In the genomic region with DNA sequence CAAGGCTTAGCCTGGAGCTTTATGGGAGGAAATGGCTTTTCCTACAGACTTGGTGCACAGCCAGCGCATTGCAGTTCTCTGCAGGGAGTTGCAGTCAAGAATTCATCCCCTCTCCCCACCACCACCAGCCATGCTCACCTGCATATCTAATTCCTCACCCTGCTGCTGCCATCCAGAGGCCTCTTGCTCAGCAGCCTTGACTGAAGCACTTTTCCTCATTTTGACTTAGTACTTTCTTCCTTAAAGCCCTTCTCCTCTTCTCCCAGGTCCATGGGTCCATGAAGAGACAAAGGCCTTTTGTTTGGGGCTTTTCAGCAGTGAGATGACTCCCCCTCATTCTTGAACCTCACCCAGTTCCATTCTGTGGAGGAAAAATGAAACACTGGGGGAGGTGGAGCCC, we compare ENCODE assay signal across 17 cellular contexts. TPM values are rescaled to one million over a fixed set of nuclear protein-coding genes. Genes with fewer than 3 reads are reported as not detected.
DNase-seq lines count a peak whose midpoint lies in the region; ATAC-seq and TF ChIP-seq lines count a peak whose summit lies in the region.
"Had no signal": no experiment of that assay in that cellular context is flagged by ENCODE, and none has a peak within 500 bp of the region (broad histone marks: within the 10 kb centered on the region; RNA-seq: fewer than 3 reads in every experiment).

No MANE protein-coding gene starts in this region.

- no TSS peak for BruUV-seq in Caco-2 (replicated peaks; lab: Mats Ljungman, UMichigan)

- peak; percentile 50 for TF ChIP-seq CTCF in VCaP (conservative IDR thresholded peaks at IDR 0.05)
- TF ChIP-seq CTCF in Caco-2 (IDR thresholded peaks at IDR 0.05; ENCODE audit: insufficient read depth in 1 of 2, low read depth in 1 of 2, low read length in 1 of 2, severe bottlenecking in 1 of 2, unreplicated experiment in 1 of 2): no peak

- no peaks in the 10 kb centered on the region for H3K27me3 Mint-ChIP-seq in Caco-2 (ENCODE audit: insufficient read depth, unreplicated experiment)

- no peaks in the 10 kb centered on the region for H3K4me1 Mint-ChIP-seq in Caco-2 (ENCODE audit: low read depth, unreplicated experiment)

- H3K9me3 Mint-ChIP-seq in Caco-2 (ENCODE audit: unreplicated experiment): no peaks in the 10 kb centered on the region

- DNase-seq in Right ventricle myocardium inferior (ENCODE audit: missing footprints) (peak; percentile 35), left ventricle myocardium superior (no peak), left kidney (ENCODE audit: low read depth, low spot score) (peak; percentile 62), hepatic stellate cell (ENCODE audit: low spot score) (no peak), putamen (ENCODE audit: low spot score) (no peak), Caco-2 (no peak), HEK293T (ENCODE audit: extremely low spot score) (no peak)
- DNase-seq: activated gamma-delta T cell, colonic mucosa, glutamatergic neuron, left colon had no signal

- H3K4me1 ChIP-seq in Caco-2: no peaks in the 10 kb centered on the region
- H3K4me1 ChIP-seq: ascending aorta, colonic mucosa, suprapubic skin had no signal

- no peaks in the 10 kb centered on the region for H3K9me3 ChIP-seq in Caco-2
- H3K9me3 ChIP-seq: ascending aorta, colonic mucosa, suprapubic skin had no signal

- ATAC-seq in Right ventricle myocardium inferior (no peak), left ventricle myocardium superior (no peak)
- ATAC-seq: esophagus mucosa, left colon, SK-N-SH treated with all-trans-retinoic acid at 6 μM for 48 hours had no signal

- H3K27me3 ChIP-seq in Caco-2 (replicated peaks; ENCODE audit: control insufficient read depth, insufficient read depth, low read length): no peaks in the 10 kb centered on the region
- H3K27me3 ChIP-seq: ascending aorta, colonic mucosa, suprapubic skin had no signal

- no peaks in the 10 kb centered on the region for H3K36me3 Mint-ChIP-seq in Caco-2 (ENCODE audit: insufficient read depth, unreplicated experiment)

- no peak overlapping the region for H3K4me3 Mint-ChIP-seq in Caco-2 (ENCODE audit: unreplicated experiment)

- CTCF ChIA-PET in Caco-2 (lab: Charles Lee) (no interaction called here), HEK293T (lab: Yijun Ruan, JAX) (no interaction called here)

- H3K27ac Mint-ChIP-seq in Caco-2 (ENCODE audit: unreplicated experiment): no peak overlapping the region

- intact Hi-C loops in Right ventricle myocardium inferior (cut with DNase I): no loop called here
- intact Hi-C loops in left ventricle myocardium superior (cut with micrococcal nuclease): no loop called here
- intact Hi-C loops in Caco-2 (cut with micrococcal nuclease; ENCODE audit: unreplicated experiment): no loop called here

- POLR2A ChIA-PET in Caco-2 (lab: Charles Lee) (no interaction called here), HEK293T (lab: Yijun Ruan, JAX) (no interaction called here)

- H3K4me3 ChIP-seq in Caco-2 (ENCODE audit: low read depth, low read length): no peak overlapping the region
- H3K4me3 ChIP-seq: ascending aorta, colonic mucosa, suprapubic skin had no signal

- H3K27ac ChIP-seq in VCaP: no peak overlapping the region
- H3K27ac ChIP-seq: ascending aorta, colonic mucosa, suprapubic skin had no signal

- H3K36me3 ChIP-seq in Caco-2 (ENCODE audit: control insufficient read depth, insufficient read depth, low read length): no peaks in the 10 kb centered on the region
- H3K36me3 ChIP-seq: ascending aorta, colonic mucosa, suprapubic skin had no signal

TF ChIP-seq in HEK293T, 16 proteins besides CTCF, POLR2A, EP300 and RAD21:
- TF ChIP-seq ARNT (IDR thresholded peaks at IDR 0.05) (no peak), SP1 (IDR thresholded peaks at IDR 0.05) (no peak), L3MBTL2 (conservative IDR thresholded peaks at IDR 0.05) (no peak), NFRKB (IDR thresholded peaks at IDR 0.05) (no peak), TARDBP (IDR thresholded peaks at IDR 0.05) (no peak), FOXK2 (IDR thresholded peaks at IDR 0.05) (no peak), LEF1 (IDR thresholded peaks at IDR 0.05; ENCODE audit: borderline replicate concordance) (no peak), ELF4 (IDR thresholded peaks at IDR 0.05) (no peak), ZNF384 (IDR thresholded peaks at IDR 0.05) (no peak), CTBP1 (IDR thresholded peaks at IDR 0.05; ENCODE audit: borderline replicate concordance) (no peak), FOXM1 (IDR thresholded peaks at IDR 0.05; ENCODE audit: borderline replicate concordance) (no peak), BHLHE40 (IDR thresholded peaks at IDR 0.05; ENCODE audit: borderline replicate concordance) (no peak), FOXA1 (IDR thresholded peaks at IDR 0.05) (no peak), SUZ12 (IDR thresholded peaks at IDR 0.05) (no peak)
- TF ChIP-seq, protein P1, sequence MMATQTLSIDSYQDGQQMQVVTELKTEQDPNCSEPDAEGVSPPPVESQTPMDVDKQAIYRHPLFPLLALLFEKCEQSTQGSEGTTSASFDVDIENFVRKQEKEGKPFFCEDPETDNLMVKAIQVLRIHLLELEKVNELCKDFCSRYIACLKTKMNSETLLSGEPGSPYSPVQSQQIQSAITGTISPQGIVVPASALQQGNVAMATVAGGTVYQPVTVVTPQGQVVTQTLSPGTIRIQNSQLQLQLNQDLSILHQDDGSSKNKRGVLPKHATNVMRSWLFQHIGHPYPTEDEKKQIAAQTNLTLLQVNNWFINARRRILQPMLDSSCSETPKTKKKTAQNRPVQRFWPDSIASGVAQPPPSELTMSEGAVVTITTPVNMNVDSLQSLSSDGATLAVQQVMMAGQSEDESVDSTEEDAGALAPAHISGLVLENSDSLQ (IDR thresholded peaks at IDR 0.05): no peak

RNA-seq across cellular contexts. Expression of a gene that starts 39.7 kb away (rescaled TPM):
- 0.60 TPM for total RNA-seq in Right ventricle myocardium inferior
- total RNA-seq in left ventricle myocardium superior: 0.64 TPM
- not detected in 2 replicates for total RNA-seq in Caco-2 (2022)
- total RNA-seq: ascending aorta, G401 had no signal

Comparison
In these comparisons a context has a peak if more than half of its experiments do, and no peak if none do; other contexts are left out.
1. DNase-seq: peak in Right ventricle myocardium inferior (single experiment) and left kidney (single experiment); none in left ventricle myocardium superior (single experiment), hepatic stellate cell (single experiment), putamen (single experiment), Caco-2 (0 of 2) and HEK293T (single experiment).